Comparison of ENCODE assay signal across 22 cellular contexts in genomic region chr3:166243511-166243910, GRCh38.
"Had no signal": no experiment of that assay in that cellular context is flagged by ENCODE, and none has a peak within 500 bp of the region (broad histone marks: within the 10 kb centered on the region; RNA-seq: fewer than 3 reads in every experiment).

No MANE protein-coding gene starts in this region.

- DNase-seq: dermis blood vessel endothelial cell; esophagus squamous epithelium; foreskin keratinocyte; immature natural killer cell; left cardiac atrium; left ventricle myocardium inferior; lower lobe of right lung; natural killer cell; posterior cingulate gyrus; spleen; stimulated activated CD4-positive, alpha-beta T cell treated with anti-CD3 and anti-CD28 coated beads, Interleukin-15, amount 100 ng/mL, for 24 hours; stimulated activated CD4-positive, alpha-beta T cell treated with anti-CD3 and anti-CD28 coated beads, Interleukin-1b, Interleukin-23, amount 100 ng/mL, for 48 hours; stimulated activated CD4-positive, alpha-beta T cell treated with anti-CD3 and anti-CD28 coated beads, Interleukin-4, amount 100 ng/mL, for 4 hours; stimulated activated naive B cell treated with anti-CD40 and anti-IgM and Interleukin-4, amounts not matched to agents 10 μg/mL and 1 μg/mL and 100 μg/mL, for 72 hours; stomach; substantia nigra; transverse colon had no signal

- H3K27ac ChIP-seq: esophagus squamous epithelium, foreskin keratinocyte, left ventricle myocardium inferior, lower lobe of right lung, spleen, stomach, thoracic aorta, transverse colon had no signal

- H3K9me3 ChIP-seq: esophagus squamous epithelium, lower lobe of right lung, thoracic aorta, transverse colon had no signal

- ATAC-seq: foreskin keratinocyte; left cardiac atrium; lower lobe of right lung; natural killer cell; sciatic nerve; stimulated activated naive B cell treated with anti-CD40 and anti-IgM and Interleukin-4, amounts not matched to agents 10 μg/mL and 1 μg/mL and 100 μg/mL, for 72 hours had no signal

- H3K36me3 Mint-ChIP-seq: memory B cell; mesothelial cell of epicardium; stimulated activated naive B cell treated with anti-CD40 and anti-IgM and Interleukin-4, amounts not matched to agents 10 μg/mL and 1 μg/mL and 100 μg/mL, for 72 hours had no signal

- H3K4me1 Mint-ChIP-seq: immature natural killer cell; memory B cell; mesothelial cell of epicardium; natural killer cell; stimulated activated naive B cell treated with anti-CD40 and anti-IgM and Interleukin-4, amounts not matched to agents 10 μg/mL and 1 μg/mL and 100 μg/mL, for 72 hours had no signal

- H3K27ac Mint-ChIP-seq: immature natural killer cell; memory B cell; mesothelial cell of epicardium; natural killer cell; stimulated activated naive B cell treated with anti-CD40 and anti-IgM and Interleukin-4, amounts not matched to agents 10 μg/mL and 1 μg/mL and 100 μg/mL, for 72 hours had no signal

- H3K36me3 ChIP-seq: esophagus squamous epithelium, left ventricle myocardium inferior, lower lobe of right lung, spleen, stomach, thoracic aorta, transverse colon had no signal

- H3K27me3 Mint-ChIP-seq: memory B cell; stimulated activated naive B cell treated with anti-CD40 and anti-IgM and Interleukin-4, amounts not matched to agents 10 μg/mL and 1 μg/mL and 100 μg/mL, for 72 hours had no signal

- H3K4me3 Mint-ChIP-seq: immature natural killer cell; memory B cell; mesothelial cell of epicardium; natural killer cell; neural crest cell; stimulated activated naive B cell treated with anti-CD40 and anti-IgM and Interleukin-4, amounts not matched to agents 10 μg/mL and 1 μg/mL and 100 μg/mL, for 72 hours had no signal

- H3K4me3 ChIP-seq: esophagus squamous epithelium, left ventricle myocardium inferior, lower lobe of right lung, spleen, stomach, thoracic aorta, transverse colon had no signal

- H3K27me3 ChIP-seq: esophagus squamous epithelium, foreskin keratinocyte, spleen, stomach, transverse colon had no signal

- H3K4me1 ChIP-seq: esophagus squamous epithelium, foreskin keratinocyte, left ventricle myocardium inferior, lower lobe of right lung, spleen, stomach, transverse colon had no signal
